Comparison of ENCODE assay signal across 10 cellular contexts in genomic region chr10:80684217-80684616, GRCh38.
DNase-seq lines count a peak whose midpoint lies in the region; ATAC-seq and TF ChIP-seq lines count a peak whose summit lies in the region.
"Had no signal": no experiment of that assay in that cellular context is flagged by ENCODE, and none has a peak within 500 bp of the region (broad histone marks: within the 10 kb centered on the region; RNA-seq: fewer than 3 reads in every experiment).

No MANE protein-coding gene starts in this region.

- 44 to 53% (median 46%) methylated on average over 1 of the region's 1 CpG for WGBS in heart left ventricle, 4 donors

- H3K4me3 ChIP-seq in cardiac muscle cell, result no peak overlapping the region
- no peak overlapping the region for H3K4me3 ChIP-seq in heart left ventricle
- H3K4me3 ChIP-seq: heart right ventricle, SJCRH30 had no signal

- no peak for ATAC-seq in Right ventricle myocardium superior (ENCODE audit: poor library complexity)
- ATAC-seq in HG03432 (IDR thresholded peaks at IDR 0.05; ENCODE audit: unreplicated experiment), result peak; percentile 40
- peak; percentile 60 to 64 for ATAC-seq in stimulated activated naive B cell treated with anti-CD40 and anti-IgM and Interleukin-4, amounts not matched to agents 10 μg/mL and 1 μg/mL and 100 μg/mL, for 72 hours (replicated peaks)
- no peak for ATAC-seq in heart left ventricle
- no peak for ATAC-seq in natural killer cell treated with Interleukin-12 subunit alpha and Interleukin-12 subunit beta and Interleukin-15 and Interleukin-18, amount 100 ng/mL, for 72 hours

- no peak for TF ChIP-seq POLR2A in heart left ventricle (IDR thresholded peaks at IDR 0.05)

- H3K9me3 ChIP-seq in cardiac muscle cell (ENCODE audit: low read depth) (no peaks in the 10 kb centered on the region), heart left ventricle (no peaks in the 10 kb centered on the region)
- H3K9me3 ChIP-seq: heart right ventricle, SJCRH30 had no signal

- TF ChIP-seq CTCF in cardiac muscle cell (IDR thresholded peaks at IDR 0.05; ENCODE audit: low read depth, low read length) (no peak), heart left ventricle (IDR thresholded peaks at IDR 0.05) (no peak)

- intact Hi-C loops in Right ventricle myocardium superior (cut with DNase I), result no loop called here
- intact Hi-C loops in heart left ventricle (cut with DNase I), result no loop called here

- peaks cover 0 to under 1% of the 10 kb centered on the region in 2 donors for H3K27me3 Mint-ChIP-seq in stimulated activated naive B cell treated with anti-CD40 and anti-IgM and Interleukin-4, amounts not matched to agents 10 μg/mL and 1 μg/mL and 100 μg/mL, for 72 hours
- peaks cover 12 to 15% of the 10 kb centered on the region in 2 donors for H3K27me3 Mint-ChIP-seq in natural killer cell treated with Interleukin-12 subunit alpha and Interleukin-12 subunit beta and Interleukin-15 and Interleukin-18, amount 100 ng/mL, for 72 hours

- no peaks in the 10 kb centered on the region for H3K4me1 ChIP-seq in cardiac muscle cell (ENCODE audit: low read depth)
- no peaks in the 10 kb centered on the region for H3K4me1 ChIP-seq in heart left ventricle
- H3K4me1 ChIP-seq: heart right ventricle, SJCRH30 had no signal

- H3K36me3 Mint-ChIP-seq in stimulated activated naive B cell treated with anti-CD40 and anti-IgM and Interleukin-4, amounts not matched to agents 10 μg/mL and 1 μg/mL and 100 μg/mL, for 72 hours, result no peaks in the 10 kb centered on the region
- no peaks in the 10 kb centered on the region for H3K36me3 Mint-ChIP-seq in natural killer cell treated with Interleukin-12 subunit alpha and Interleukin-12 subunit beta and Interleukin-15 and Interleukin-18, amount 100 ng/mL, for 72 hours

- H3K4me3 Mint-ChIP-seq in stimulated activated naive B cell treated with anti-CD40 and anti-IgM and Interleukin-4, amounts not matched to agents 10 μg/mL and 1 μg/mL and 100 μg/mL, for 72 hours, result no peak overlapping the region
- no peak overlapping the region for H3K4me3 Mint-ChIP-seq in natural killer cell treated with Interleukin-12 subunit alpha and Interleukin-12 subunit beta and Interleukin-15 and Interleukin-18, amount 100 ng/mL, for 72 hours

- H3K4me1 Mint-ChIP-seq in stimulated activated naive B cell treated with anti-CD40 and anti-IgM and Interleukin-4, amounts not matched to agents 10 μg/mL and 1 μg/mL and 100 μg/mL, for 72 hours, result no peaks in the 10 kb centered on the region
- H3K4me1 Mint-ChIP-seq in natural killer cell treated with Interleukin-12 subunit alpha and Interleukin-12 subunit beta and Interleukin-15 and Interleukin-18, amount 100 ng/mL, for 72 hours (ENCODE audit: low read depth in 2 of 2), result no peaks in the 10 kb centered on the region

- no peak overlapping the region for H3K27ac ChIP-seq in cardiac muscle cell
- H3K27ac ChIP-seq in heart left ventricle, result no peak overlapping the region
- H3K27ac ChIP-seq: heart right ventricle, SJCRH30 had no signal

- H3K27ac Mint-ChIP-seq in stimulated activated naive B cell treated with anti-CD40 and anti-IgM and Interleukin-4, amounts not matched to agents 10 μg/mL and 1 μg/mL and 100 μg/mL, for 72 hours, result no peak overlapping the region
- H3K27ac Mint-ChIP-seq in natural killer cell treated with Interleukin-12 subunit alpha and Interleukin-12 subunit beta and Interleukin-15 and Interleukin-18, amount 100 ng/mL, for 72 hours, result no peak overlapping the region

- H3K9me3 Mint-ChIP-seq in stimulated activated naive B cell treated with anti-CD40 and anti-IgM and Interleukin-4, amounts not matched to agents 10 μg/mL and 1 μg/mL and 100 μg/mL, for 72 hours, result peaks cover 0 to 3% of the 10 kb centered on the region in 2 donors
- H3K9me3 Mint-ChIP-seq in natural killer cell treated with Interleukin-12 subunit alpha and Interleukin-12 subunit beta and Interleukin-15 and Interleukin-18, amount 100 ng/mL, for 72 hours, result no peaks in the 10 kb centered on the region

- no peaks in the 10 kb centered on the region for H3K27me3 ChIP-seq in cardiac muscle cell
- H3K27me3 ChIP-seq in heart left ventricle, result no peaks in the 10 kb centered on the region
- H3K27me3 ChIP-seq: heart right ventricle, SJCRH30 had no signal

- DNase-seq in cardiac muscle cell (ENCODE audit: low read depth in 1 of 2, low spot score in 1 of 2), result peak; percentile 28 to 43
- no peak for DNase-seq in Right ventricle myocardium superior
- peak; percentile 22 for DNase-seq in amniotic epithelial cell (ENCODE audit: low read depth)
- DNase-seq in stimulated activated naive B cell treated with anti-CD40 and anti-IgM and Interleukin-4, amounts not matched to agents 10 μg/mL and 1 μg/mL and 100 μg/mL, for 72 hours, result no peak
- DNase-seq in heart left ventricle, result no peak
- no peak for DNase-seq in natural killer cell treated with Interleukin-12 subunit alpha and Interleukin-12 subunit beta and Interleukin-15 and Interleukin-18, amount 100 ng/mL, for 72 hours (ENCODE audit: low spot score)
- no peak for DNase-seq in hypothalamus (lab: John Stamatoyannopoulos, UW)
- DNase-seq: heart right ventricle had no signal

- H3K36me3 ChIP-seq in cardiac muscle cell (no peaks in the 10 kb centered on the region), heart left ventricle (no peaks in the 10 kb centered on the region)
- H3K36me3 ChIP-seq: heart right ventricle, SJCRH30 had no signal

Comparison
In these comparisons a context has a peak if more than half of its experiments do, and no peak if none do; other contexts are left out.
1. DNase-seq: peak in cardiac muscle cell (2 of 2) and amniotic epithelial cell (single experiment); none in Right ventricle myocardium superior (single experiment), stimulated activated naive B cell treated with anti-CD40 and anti-IgM and Interleukin-4, amounts not matched to agents 10 μg/mL and 1 μg/mL and 100 μg/mL, for 72 hours (single experiment), heart left ventricle (0 of 5), natural killer cell treated with Interleukin-12 subunit alpha and Interleukin-12 subunit beta and Interleukin-15 and Interleukin-18, amount 100 ng/mL, for 72 hours (single experiment) and hypothalamus (0 of 51).
2. ATAC-seq: peak in HG03432 (single experiment) and stimulated activated naive B cell treated with anti-CD40 and anti-IgM and Interleukin-4, amounts not matched to agents 10 μg/mL and 1 μg/mL and 100 μg/mL, for 72 hours (2 of 2); none in Right ventricle myocardium superior (single experiment), heart left ventricle (0 of 4) and natural killer cell treated with Interleukin-12 subunit alpha and Interleukin-12 subunit beta and Interleukin-15 and Interleukin-18, amount 100 ng/mL, for 72 hours (0 of 2).